ENCODE assay signal across 24 cellular contexts in the genomic region with DNA sequence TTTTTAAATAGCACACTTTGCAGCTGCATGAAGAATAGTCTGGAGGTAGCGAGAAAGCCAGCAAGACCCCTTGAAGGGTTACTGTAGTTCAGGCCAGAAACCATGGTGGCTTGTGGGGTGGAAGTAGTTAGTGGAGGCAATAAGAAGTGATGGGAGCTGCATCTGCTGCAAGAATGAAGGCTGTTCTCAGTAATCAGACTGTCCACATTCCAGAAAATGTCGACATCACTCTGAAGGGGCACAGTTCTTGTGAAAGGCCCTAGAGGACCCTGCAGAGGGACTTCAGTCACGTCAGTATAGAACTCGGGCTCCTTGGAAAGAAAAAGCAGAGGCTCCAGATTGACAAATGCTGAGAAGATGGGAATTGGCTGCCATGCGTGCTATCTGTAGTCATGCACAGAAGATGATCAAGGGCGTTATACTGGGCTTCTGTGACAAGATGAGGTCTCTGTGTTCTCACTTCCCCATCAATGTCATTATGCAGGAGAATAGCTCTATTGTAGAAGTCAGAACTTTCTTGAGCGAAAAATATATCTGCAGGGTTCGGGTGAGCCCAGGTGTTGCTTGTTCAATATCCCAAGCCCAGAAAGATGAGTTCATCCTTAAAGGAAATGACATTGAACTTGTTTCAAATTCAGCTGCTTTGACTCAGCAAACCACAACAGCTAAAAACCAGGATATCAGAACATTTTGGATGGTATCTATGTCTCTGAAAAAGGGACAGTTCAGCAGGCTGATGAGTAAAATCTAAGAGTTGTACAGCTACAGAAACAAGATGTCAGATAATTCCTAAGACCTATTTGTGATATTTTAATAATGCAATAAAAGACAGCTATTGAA.
DNase-seq lines count a peak whose midpoint lies in the region; FAIRE-seq and TF ChIP-seq lines count a peak whose summit lies in the region.
"Had no signal": no experiment of that assay in that cellular context is flagged by ENCODE, and none has a peak within 500 bp of the region (broad histone marks: within the 10 kb centered on the region; RNA-seq: fewer than 3 reads in every experiment).

No MANE protein-coding gene starts in this region.

- FAIRE-seq in HTR-8/SVneo (lab: Jason Lieb, UNC) (peak; percentile 62), keratinocyte (lab: Jason Lieb, UNC) (peak; percentile 63)
- FAIRE-seq: A549, HepG2, TTC549 had no signal

- in situ Hi-C loops in brain microvascular endothelial cell (cut with HindIII; ENCODE audit: low pct_ligation_motif_present, low sequenced_read_pairs) = no loop called here

- no peaks in the 10 kb centered on the region for H3K79me2 ChIP-seq in keratinocyte (ENCODE audit: control insufficient read depth, insufficient read depth, low read length)

- H3K4me1 ChIP-seq in keratinocyte (ENCODE audit: control insufficient read depth, extremely low read depth, insufficient read depth, low read length) = peaks cover 31% of the 10 kb centered on the region

- no peak overlapping the region for H2AFZ ChIP-seq in keratinocyte (ENCODE audit: control insufficient read depth, low read length)

- H3K4me3 ChIP-seq in brain microvascular endothelial cell (ENCODE audit: low read depth, low read length) = no peak overlapping the region
- H3K4me3 ChIP-seq in keratinocyte (ENCODE audit: control insufficient read depth in 2 of 3, extremely low read depth in 1 of 3, insufficient read depth in 2 of 3, low read depth in 1 of 3, low read length in 3 of 3) = no peak overlapping the region
- H3K4me3 ChIP-seq in WERI-Rb-1 (ENCODE audit: low read depth, low read length) = no peak overlapping the region
- H3K4me3 ChIP-seq: A549; BLaER1 treated with 17β-estradiol and CSF1 and Interleukin-3, amounts not matched to agents 10 nM and 100 nM had no signal

- H3K9me3 ChIP-seq in keratinocyte (ENCODE audit: control insufficient read depth, low read depth, low read length) = no peaks in the 10 kb centered on the region
- no peaks in the 10 kb centered on the region for H3K9me3 ChIP-seq in WERI-Rb-1 (ENCODE audit: severe bottlenecking)
- H3K9me3 ChIP-seq: A549; BLaER1 treated with 17β-estradiol and CSF1 and Interleukin-3, amounts not matched to agents 10 nM and 100 nM had no signal

- H3K36me3 ChIP-seq in brain microvascular endothelial cell (replicated peaks) = no peaks in the 10 kb centered on the region
- no peaks in the 10 kb centered on the region for H3K36me3 ChIP-seq in keratinocyte (ENCODE audit: control insufficient read depth in 2 of 2, extremely low read depth in 1 of 2, insufficient read depth in 2 of 2, low read length in 2 of 2)
- no peaks in the 10 kb centered on the region for H3K36me3 ChIP-seq in WERI-Rb-1

- H3K9me1 ChIP-seq in keratinocyte (ENCODE audit: control insufficient read depth, extremely low read depth, insufficient read depth, low read length) = no peaks in the 10 kb centered on the region

- H3K27me3 ChIP-seq in brain microvascular endothelial cell (replicated peaks) (no peaks in the 10 kb centered on the region), keratinocyte (ENCODE audit: control insufficient read depth, extremely low read depth, insufficient read depth, low read length) (no peaks in the 10 kb centered on the region), WERI-Rb-1 (ENCODE audit: insufficient read depth, low read depth, severe bottlenecking) (no peaks in the 10 kb centered on the region)
- H3K27me3 ChIP-seq: BLaER1 treated with 17β-estradiol and CSF1 and Interleukin-3, amounts not matched to agents 10 nM and 100 nM had no signal

- no peak for TF ChIP-seq CTCF in brain microvascular endothelial cell (IDR thresholded peaks at IDR 0.05; ENCODE audit: low read depth, low read length, missing control alignments)
- no peak for TF ChIP-seq CTCF in keratinocyte (optimal IDR thresholded peaks at IDR 0.05 in 1 of 3, IDR thresholded peaks at IDR 0.05 in 1 of 3, conservative IDR thresholded peaks at IDR 0.05 in 1 of 3; ENCODE audit: extremely low read depth in 1 of 3, insufficient read depth in 2 of 3, low read length in 3 of 3)
- TF ChIP-seq CTCF in WERI-Rb-1 (IDR thresholded peaks at IDR 0.05; ENCODE audit: low read depth, low read length) = no peak

- no peaks in the 10 kb centered on the region for H4K20me1 ChIP-seq in keratinocyte (ENCODE audit: control insufficient read depth, extremely low read depth, insufficient read depth, low read length)
- H4K20me1 ChIP-seq: BLaER1 treated with 17β-estradiol and CSF1 and Interleukin-3, amounts not matched to agents 10 nM and 100 nM had no signal

- no peak overlapping the region for H3K9ac ChIP-seq in keratinocyte (ENCODE audit: control insufficient read depth, extremely low read depth, insufficient read depth, low read length)
- H3K9ac ChIP-seq: BLaER1 treated with 17β-estradiol and CSF1 and Interleukin-3, amounts not matched to agents 10 nM and 100 nM had no signal

- H3K27ac ChIP-seq in brain microvascular endothelial cell (peak overlapping the region; percentile 23), keratinocyte (ENCODE audit: control insufficient read depth, insufficient read depth, low read length) (no peak overlapping the region), WERI-Rb-1 (no peak overlapping the region)
- H3K27ac ChIP-seq: A549; BLaER1 treated with 17β-estradiol and CSF1 and Interleukin-3, amounts not matched to agents 10 nM and 100 nM had no signal

- dilution Hi-C loops in keratinocyte (cut with MboI; ENCODE audit: extremely low pct_ligation_motif_present, low sequenced_read_pairs) = no loop called here

- DNase-seq in AG08395 (ENCODE audit: low spot score) = peak; percentile 31
- no peak for DNase-seq in HTR-8/SVneo (ENCODE audit: insufficient read length, low spot score)
- DNase-seq in brain microvascular endothelial cell = peak; percentile 48
- DNase-seq in keratinocyte (ENCODE audit: low read depth, low spot score) = no peak
- DNase-seq in NCI-H510A treated with DMSO at 0.1 percent for 48 hours (lab: John Stamatoyannopoulos, UW) = no peak
- no peak for DNase-seq in HPDE6-E6E7 (ENCODE audit: extremely low spot score)
- DNase-seq in WERI-Rb-1 = no peak
- no peak for DNase-seq in cerebellar nuclear complex (lab: John Stamatoyannopoulos, UW)
- DNase-seq: activated CD4-positive, alpha-beta T cell treated with anti-CD3 and anti-CD28 coated beads for 1 hour; activated naive CD4-positive, alpha-beta T cell; activated T-cell treated with anti-CD3 and anti-CD28 coated beads, Interleukin-2, amount 50 U/mL, for 1 hour; amniotic stem cell; Calu3; left colon; mesendoderm; naive thymus-derived CD4-positive, alpha-beta T cell; NCI-H1436; NCI-H526; retina; Right ventricle myocardium superior had no signal

- no peak overlapping the region for H3K4me2 ChIP-seq in keratinocyte (ENCODE audit: control insufficient read depth, extremely low read depth, insufficient read depth, low read depth, low read length)
- H3K4me2 ChIP-seq: A549 had no signal

Comparison
In these comparisons a context has a peak if more than half of its experiments do, and no peak if none do; other contexts are left out.
1. DNase-seq: peak in AG08395 (single experiment) and brain microvascular endothelial cell (single experiment); none in HTR-8/SVneo (single experiment), keratinocyte (single experiment), NCI-H510A treated with DMSO at 0.1 percent for 48 hours (single experiment), HPDE6-E6E7 (single experiment), WERI-Rb-1 (single experiment) and cerebellar nuclear complex (0 of 2).